ENCODE assay signal across 1 cellular context in the genomic region with DNA sequence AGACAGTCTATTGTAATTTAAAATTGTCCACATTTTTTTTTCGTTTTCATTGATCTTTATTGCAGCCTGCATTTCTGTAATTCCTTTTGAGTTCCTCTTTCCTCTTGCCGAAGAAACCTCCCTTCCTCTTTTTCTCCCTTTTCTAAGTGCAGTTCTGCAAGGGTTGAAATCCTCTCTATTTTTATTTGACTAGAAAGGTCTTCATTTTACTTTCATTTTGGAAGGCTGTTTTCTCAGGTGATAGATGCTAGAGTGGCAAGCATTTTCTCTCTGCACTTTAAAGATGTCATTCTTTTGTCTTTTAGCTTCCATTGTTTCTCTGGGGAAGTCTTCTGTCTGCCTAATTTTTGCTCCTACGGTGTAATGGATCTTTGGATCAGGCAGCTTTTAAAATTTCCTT.
TF ChIP-seq lines count a peak whose summit lies in the region.

No MANE protein-coding gene starts in this region.

TF ChIP-seq in GM12878, 131 proteins besides CTCF, POLR2A, EP300 and RAD21 (continued from another document):
- TF ChIP-seq E2F8 (IDR thresholded peaks at IDR 0.05; ENCODE audit: low read depth, partially characterized antibody), result no peak
